Comparison of ENCODE assay signal across 8 cellular contexts in the genomic region with DNA sequence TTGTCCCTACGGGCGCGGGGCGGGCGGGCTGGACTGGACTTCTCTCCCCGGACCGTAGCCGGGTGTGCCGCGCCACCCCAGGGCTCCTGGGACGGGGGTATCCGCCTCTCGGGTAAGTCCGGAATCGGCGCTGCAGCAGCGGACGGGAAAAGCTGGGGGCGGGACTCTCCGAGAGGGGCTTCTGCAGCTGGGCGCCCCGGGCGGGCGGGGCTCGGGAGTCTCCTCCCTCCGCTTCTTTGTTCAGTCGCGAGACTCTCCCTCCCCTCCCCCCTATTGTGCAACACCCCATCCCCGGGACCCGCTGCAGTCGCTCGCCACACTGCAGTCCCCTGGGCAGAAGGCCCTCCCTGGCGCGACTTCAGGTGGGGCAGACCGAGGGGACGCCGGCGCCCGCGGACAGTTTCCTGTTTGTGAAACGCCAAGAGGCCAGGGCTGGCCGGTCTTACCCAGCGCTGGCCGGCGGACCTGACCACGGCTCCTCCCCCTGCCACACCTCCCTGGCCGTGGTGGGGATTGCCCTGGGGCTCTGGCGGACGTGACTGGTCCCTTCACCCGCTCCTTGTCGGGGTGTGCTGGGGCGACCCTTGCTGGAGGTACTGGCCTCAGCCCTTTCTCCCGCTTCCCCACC. TPM values are rescaled to one million over a fixed set of nuclear protein-coding genes. Genes with fewer than 3 reads are reported as not detected.
DNase-seq lines count a peak whose midpoint lies in the region; ATAC-seq and TF ChIP-seq lines count a peak whose summit lies in the region.

No MANE protein-coding gene starts in this region.

- H3K36me3 ChIP-seq in KMS-11 (ENCODE audit: insufficient read depth), result no peaks in the 10 kb centered on the region

- peak overlapping the region; percentile 30; the same call in 1 of the 2 replicates for H3K9ac ChIP-seq in KMS-11

- H3K4me3 ChIP-seq in KMS-11 (IDR thresholded peaks at IDR 0.05; ENCODE audit: insufficient read depth, low read depth, low read length), result peak overlapping the region; percentile 94
- H3K4me3 ChIP-seq in fibroblast of pulmonary artery (replicated peaks; ENCODE audit: low read depth, low read length), result peak overlapping the region; percentile 96

- no peak for TF ChIP-seq CTCF in KMS-11 (conservative IDR thresholded peaks at IDR 0.05; ENCODE audit: low read depth, low read length)
- no peak for TF ChIP-seq CTCF in fibroblast of pulmonary artery (IDR thresholded peaks at IDR 0.05; ENCODE audit: low read length, missing control alignments)
- TF ChIP-seq CTCF in nephron (IDR thresholded peaks at IDR 0.05; ENCODE audit: unreplicated experiment in 3 of 3), result no peak

- H3K27me3 ChIP-seq in KMS-11 (ENCODE audit: insufficient read depth, low read depth), result no peaks in the 10 kb centered on the region

- H3K27me3 Mint-ChIP-seq in nephron (ENCODE audit: low read depth), result no peaks in the 10 kb centered on the region

- no peaks in the 10 kb centered on the region for H3K9me3 Mint-ChIP-seq in nephron

- H3K79me2 ChIP-seq in KMS-11 (ENCODE audit: insufficient read depth, low read depth), result no peaks in the 10 kb centered on the region

- H2AFZ ChIP-seq in KMS-11 (ENCODE audit: low read depth), result peak overlapping the region; percentile 91

- peak overlapping the region; percentile 71 for H3K4me2 ChIP-seq in KMS-11

- H4K20me1 ChIP-seq in KMS-11 (ENCODE audit: insufficient read depth), result no peaks in the 10 kb centered on the region

- peak overlapping the region; percentile 94 to 98 (median 95) for H3K4me3 Mint-ChIP-seq in nephron

- DNase-seq in DMS153 treated with DMSO at 0.1 percent for 48 hours (lab: John Stamatoyannopoulos, UW; ENCODE audit: unreplicated experiment), result peak; percentile 73
- DNase-seq in RPMI7951 (ENCODE audit: low read depth), result peak; percentile 86
- peak; percentile 57 for DNase-seq in activated T-helper 9 cell treated with anti-CD3 and anti-CD28 coated beads, Interleukin-2, amount 50 U/mL, for 16 hours (ENCODE audit: low read depth)
- peak; percentile 90 for DNase-seq in fibroblast of pulmonary artery (ENCODE audit: low read depth)
- peak; percentile 40 to 80 (median 65) for DNase-seq in stimulated activated naive CD4-positive, alpha-beta T cell (lab: John Stamatoyannopoulos, UW)

- H3K36me3 Mint-ChIP-seq in nephron (ENCODE audit: low read depth), result peaks cover 34% of the 10 kb centered on the region

- H3K4me1 ChIP-seq in KMS-11 (ENCODE audit: low read depth, poor library complexity, severe bottlenecking), result peaks cover 46% of the 10 kb centered on the region

- no peak overlapping the region for H3K27ac ChIP-seq in KMS-11

- H3K27ac Mint-ChIP-seq in nephron, result peak overlapping the region; percentile 82 to 100 (median 97)

- H3K4me1 Mint-ChIP-seq in nephron, result peaks cover 37% of the 10 kb centered on the region

- peak; percentile 55 for ATAC-seq in GM21786 (IDR thresholded peaks at IDR 0.05; ENCODE audit: unreplicated experiment)

RNA-seq across cellular contexts. Expression of a gene that starts 1.0 kb away (rescaled TPM):
- total RNA-seq in RPMI7951 (2014; rRNA removed; shearing (Covaris generic)), result 23.9 and 25.2 TPM in 2 replicates
